Comparison of ENCODE assay signal across 1 cellular context in the genomic region with DNA sequence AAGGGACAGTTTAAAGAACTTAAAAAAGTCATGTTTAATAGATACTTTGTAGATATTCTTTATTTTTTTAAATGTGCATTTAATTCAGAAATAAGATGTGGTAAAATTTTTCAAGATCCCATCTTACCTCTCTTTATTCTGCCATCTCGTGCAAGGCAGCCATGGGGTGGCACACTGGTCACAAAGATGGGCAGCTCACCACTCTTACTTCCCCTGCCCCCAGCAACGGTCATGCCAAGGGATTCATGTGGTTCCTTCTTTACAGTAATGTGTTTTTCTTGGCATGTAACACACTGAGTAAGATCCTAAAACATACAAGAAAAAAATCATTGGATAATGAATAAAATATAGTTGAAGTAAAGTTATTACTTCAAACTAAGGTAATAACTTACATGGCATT.
TF ChIP-seq lines count a peak whose summit lies in the region.

No MANE protein-coding gene starts in this region.

TF ChIP-seq in HCT116, 20 proteins besides CTCF, POLR2A, EP300 and RAD21 (continued from another document):
- TF ChIP-seq, protein P1, sequence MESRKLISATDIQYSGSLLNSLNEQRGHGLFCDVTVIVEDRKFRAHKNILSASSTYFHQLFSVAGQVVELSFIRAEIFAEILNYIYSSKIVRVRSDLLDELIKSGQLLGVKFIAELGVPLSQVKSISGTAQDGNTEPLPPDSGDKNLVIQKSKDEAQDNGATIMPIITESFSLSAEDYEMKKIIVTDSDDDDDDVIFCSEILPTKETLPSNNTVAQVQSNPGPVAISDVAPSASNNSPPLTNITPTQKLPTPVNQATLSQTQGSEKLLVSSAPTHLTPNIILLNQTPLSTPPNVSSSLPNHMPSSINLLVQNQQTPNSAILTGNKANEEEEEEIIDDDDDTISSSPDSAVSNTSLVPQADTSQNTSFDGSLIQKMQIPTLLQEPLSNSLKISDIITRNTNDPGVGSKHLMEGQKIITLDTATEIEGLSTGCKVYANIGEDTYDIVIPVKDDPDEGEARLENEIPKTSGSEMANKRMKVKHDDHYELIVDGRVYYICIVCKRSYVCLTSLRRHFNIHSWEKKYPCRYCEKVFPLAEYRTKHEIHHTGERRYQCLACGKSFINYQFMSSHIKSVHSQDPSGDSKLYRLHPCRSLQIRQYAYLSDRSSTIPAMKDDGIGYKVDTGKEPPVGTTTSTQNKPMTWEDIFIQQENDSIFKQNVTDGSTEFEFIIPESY (IDR thresholded peaks at IDR 0.05; ENCODE audit: extremely low read depth, insufficient replicate concordance, low read length): no peak
- TF ChIP-seq ZNF274 (IDR thresholded peaks at IDR 0.05; ENCODE audit: low read depth, low read length): no peak
- TF ChIP-seq, protein P2, sequence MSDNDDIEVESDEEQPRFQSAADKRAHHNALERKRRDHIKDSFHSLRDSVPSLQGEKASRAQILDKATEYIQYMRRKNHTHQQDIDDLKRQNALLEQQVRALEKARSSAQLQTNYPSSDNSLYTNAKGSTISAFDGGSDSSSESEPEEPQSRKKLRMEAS (IDR thresholded peaks at IDR 0.05): no peak
